1 cellular context compared by ENCODE assay signal in genomic region chr5:15772131-15772530, GRCh38.
TF ChIP-seq lines count a peak whose summit lies in the region.

No MANE protein-coding gene starts in this region.

TF ChIP-seq in HepG2, 621 proteins besides CTCF, POLR2A, EP300 and RAD21 (continued from another document):
- TF ChIP-seq, protein P1, sequence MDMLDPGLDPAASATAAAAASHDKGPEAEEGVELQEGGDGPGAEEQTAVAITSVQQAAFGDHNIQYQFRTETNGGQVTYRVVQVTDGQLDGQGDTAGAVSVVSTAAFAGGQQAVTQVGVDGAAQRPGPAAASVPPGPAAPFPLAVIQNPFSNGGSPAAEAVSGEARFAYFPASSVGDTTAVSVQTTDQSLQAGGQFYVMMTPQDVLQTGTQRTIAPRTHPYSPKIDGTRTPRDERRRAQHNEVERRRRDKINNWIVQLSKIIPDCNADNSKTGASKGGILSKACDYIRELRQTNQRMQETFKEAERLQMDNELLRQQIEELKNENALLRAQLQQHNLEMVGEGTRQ (IDR thresholded peaks at IDR 0.05; ENCODE audit: low read depth, low read length), result no peak
- TF ChIP-seq, protein P1 (CRISPR knock-in tag; IDR thresholded peaks at IDR 0.05; ENCODE audit: borderline replicate concordance), result no peak
- TF ChIP-seq, protein P2, sequence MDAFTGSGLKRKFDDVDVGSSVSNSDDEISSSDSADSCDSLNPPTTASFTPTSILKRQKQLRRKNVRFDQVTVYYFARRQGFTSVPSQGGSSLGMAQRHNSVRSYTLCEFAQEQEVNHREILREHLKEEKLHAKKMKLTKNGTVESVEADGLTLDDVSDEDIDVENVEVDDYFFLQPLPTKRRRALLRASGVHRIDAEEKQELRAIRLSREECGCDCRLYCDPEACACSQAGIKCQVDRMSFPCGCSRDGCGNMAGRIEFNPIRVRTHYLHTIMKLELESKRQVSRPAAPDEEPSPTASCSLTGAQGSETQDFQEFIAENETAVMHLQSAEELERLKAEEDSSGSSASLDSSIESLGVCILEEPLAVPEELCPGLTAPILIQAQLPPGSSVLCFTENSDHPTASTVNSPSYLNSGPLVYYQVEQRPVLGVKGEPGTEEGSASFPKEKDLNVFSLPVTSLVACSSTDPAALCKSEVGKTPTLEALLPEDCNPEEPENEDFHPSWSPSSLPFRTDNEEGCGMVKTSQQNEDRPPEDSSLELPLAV (CRISPR knock-in tag; conservative IDR thresholded peaks at IDR 0.05; ENCODE audit: low read depth), result no peak
- TF ChIP-seq MATR3 (CRISPR knock-in tag; IDR thresholded peaks at IDR 0.05), result no peak
- TF ChIP-seq ATAD3A (CRISPR knock-in tag; IDR thresholded peaks at IDR 0.05), result no peak
- TF ChIP-seq MAFF (IDR thresholded peaks at IDR 0.05; ENCODE audit: low read depth, low read length), result peak; percentile 52; the same call in 1 of the 2 replicates
- peak; percentile 23 to 68; a peak in 3 of 4 replicates for TF ChIP-seq MAFK (conservative IDR thresholded peaks at IDR 0.05 in 1 of 2, IDR thresholded peaks at IDR 0.05 in 1 of 2; ENCODE audit: low read length in 2 of 2)
- no peak for TF ChIP-seq ZBTB44 (CRISPR knock-in tag; IDR thresholded peaks at IDR 0.05)
- TF ChIP-seq ZMYM4 (CRISPR knock-in tag; IDR thresholded peaks at IDR 0.05), result no peak
